ENCODE assay signal across 25 cellular contexts in genomic region chr1:53984701-53985100, GRCh38. TPM values are rescaled to one million over a fixed set of nuclear protein-coding genes. Genes with fewer than 3 reads are reported as not detected.
"Had no signal": no experiment of that assay in that cellular context is flagged by ENCODE, and none has a peak within 500 bp of the region (broad histone marks: within the 10 kb centered on the region; RNA-seq: fewer than 3 reads in every experiment).

No MANE protein-coding gene starts in this region.

- H3K9ac ChIP-seq: SK-N-SH had no signal

- FAIRE-seq: RCC 7860 had no signal

- H3K27ac Mint-ChIP-seq: T-cell had no signal

- H3K36me3 Mint-ChIP-seq: T-cell had no signal

- H3K4me3 ChIP-seq: SJSA1 had no signal

- ATAC-seq: T-cell had no signal

- DNase-seq: KBM-7, MV-4-11, NCI-H1048, NCI-H1105, NCI-H1436 treated with DMSO at 0.1 percent for 48 hours, NCI-H1694, NCI-H187 treated with DMSO at 0.1 percent for 48 hours, NCI-H2029 treated with DMSO at 0.1 percent for 48 hours, NCI-H2171 treated with DMSO at 0.1 percent for 48 hours, NCI-H345, NCI-H446 treated with DMSO at 0.1 percent for 48 hours, NCI-H510A treated with DMSO at 0.1 percent for 48 hours, NCI-H69, NCI-H774, Right ventricle myocardium superior, RPMI8226, SIG-M5, SK-N-SH, SW 1271, T-cell had no signal

- H3K4me2 ChIP-seq: SK-N-SH had no signal

- H3K27me3 ChIP-seq: SJSA1 had no signal

- H3K4me3 Mint-ChIP-seq: T-cell had no signal

- H3K36me3 ChIP-seq: SJSA1 had no signal

- H3K27ac ChIP-seq: SJSA1 had no signal

- H3K9me3 ChIP-seq: SJSA1, SK-N-SH had no signal

- H3K9me3 Mint-ChIP-seq: T-cell had no signal

RNA-seq across cellular contexts. Expression of gene LDLRAD1, which starts 33.3 kb away (rescaled TPM):
- total RNA-seq: HT-29, LHCN-M2, MCF 10A, Right ventricle myocardium superior, SJSA1, T-cell had no signal
- polyA plus RNA-seq: SK-N-SH had no signal
